Comparison of ENCODE assay signal across 12 cellular contexts in the genomic region with DNA sequence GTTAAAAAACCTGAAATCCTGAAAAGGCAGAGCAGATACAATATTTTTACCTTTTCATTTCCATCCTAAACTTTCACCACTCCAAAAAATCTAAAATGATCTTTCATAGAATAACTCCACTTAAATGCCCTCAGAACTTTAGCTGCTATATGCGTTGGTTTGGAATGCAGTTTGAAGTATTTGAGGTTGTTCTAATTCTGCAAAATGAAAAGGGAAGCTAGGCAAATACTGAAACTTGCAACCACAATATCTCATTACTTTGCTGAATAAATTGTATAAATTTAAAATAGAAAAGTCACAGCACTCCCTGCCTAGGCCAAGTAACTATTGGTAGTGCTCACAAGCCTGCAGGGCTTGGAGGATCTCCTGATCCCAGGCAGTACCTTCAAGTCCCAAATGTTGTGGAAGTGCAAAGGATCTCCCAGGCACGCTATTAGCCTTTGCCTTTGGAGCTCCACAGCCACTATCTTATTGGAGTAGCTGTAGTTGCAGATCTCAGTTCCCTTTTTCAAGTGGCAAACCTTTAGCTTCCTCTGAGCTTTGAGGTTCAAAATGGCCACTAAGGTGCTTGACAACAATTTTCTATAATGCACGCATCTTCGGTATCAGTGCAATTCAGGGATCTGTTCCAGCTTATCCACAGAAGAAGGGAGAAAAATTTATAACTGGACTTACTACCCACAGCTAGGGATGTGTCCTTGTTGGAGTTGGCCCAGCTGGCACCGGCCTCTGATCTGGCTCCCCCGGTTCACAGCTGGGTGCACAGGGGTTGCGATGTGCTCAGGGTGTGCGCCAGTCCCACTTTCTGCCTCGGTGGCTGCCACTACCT. TPM values are rescaled to one million over a fixed set of nuclear protein-coding genes. Genes with fewer than 3 reads are reported as not detected.
DNase-seq lines count a peak whose midpoint lies in the region; ATAC-seq, FAIRE-seq and TF ChIP-seq lines count a peak whose summit lies in the region.
"Had no signal": no experiment of that assay in that cellular context is flagged by ENCODE, and none has a peak within 500 bp of the region (broad histone marks: within the 10 kb centered on the region; RNA-seq: fewer than 3 reads in every experiment).

No MANE protein-coding gene starts in this region.

- peaks cover 42% of the 10 kb centered on the region for H3K4me1 Mint-ChIP-seq in astrocyte (ENCODE audit: low read depth, unreplicated experiment)

- H4K20me1 ChIP-seq in astrocyte (ENCODE audit: insufficient read depth, low read length), result no peaks in the 10 kb centered on the region

- no peaks in the 10 kb centered on the region for H3K36me3 Mint-ChIP-seq in astrocyte (ENCODE audit: low read depth, unreplicated experiment)

- H3K4me3 Mint-ChIP-seq in astrocyte (ENCODE audit: unreplicated experiment), result no peak overlapping the region

- H3K27me3 Mint-ChIP-seq in astrocyte (ENCODE audit: low read depth, unreplicated experiment), result no peaks in the 10 kb centered on the region

- ATAC-seq in GM18508 (IDR thresholded peaks at IDR 0.05; ENCODE audit: insufficient read depth, unreplicated experiment) (peak; percentile 80), GM21717 (IDR thresholded peaks at IDR 0.05; ENCODE audit: unreplicated experiment) (peak; percentile 81), HG03439 (IDR thresholded peaks at IDR 0.05; ENCODE audit: unreplicated experiment) (peak; percentile 85)
- ATAC-seq: left cardiac atrium had no signal

- no peak overlapping the region for H2AFZ ChIP-seq in astrocyte (ENCODE audit: low read depth, low read length)

- no peak for TF ChIP-seq CTCF in astrocyte (IDR thresholded peaks at IDR 0.05; ENCODE audit: insufficient read depth, low read depth, low read length)

- DNase-seq in astrocyte (ENCODE audit: low read depth) (no peak), cardiac septum (ENCODE audit: low spot score) (no peak), posterior vena cava (ENCODE audit: low spot score) (no peak), NCI-H69 (lab: John Stamatoyannopoulos, UW) (no peak), MG63 (no peak)
- DNase-seq: Caco-2, left cardiac atrium, SJCRH30 had no signal

- H3K36me3 ChIP-seq in astrocyte (ENCODE audit: insufficient read depth, low read length) (no peaks in the 10 kb centered on the region), MG63 (no peaks in the 10 kb centered on the region)
- H3K36me3 ChIP-seq: SJCRH30 had no signal

- FAIRE-seq in astrocyte (lab: Jason Lieb, UNC), result no peak

- peak overlapping the region; percentile 77 for H3K27ac Mint-ChIP-seq in astrocyte (ENCODE audit: unreplicated experiment)

- H3K79me2 ChIP-seq in astrocyte (ENCODE audit: insufficient read depth, low read length), result no peaks in the 10 kb centered on the region

- no peak overlapping the region for H3K4me3 ChIP-seq in astrocyte (ENCODE audit: insufficient read depth, low read depth, low read length)
- no peak overlapping the region for H3K4me3 ChIP-seq in MG63
- H3K4me3 ChIP-seq: SJCRH30 had no signal

- H3K4me1 ChIP-seq in astrocyte (ENCODE audit: insufficient read depth, low read length), result peaks cover 10% of the 10 kb centered on the region
- H3K4me1 ChIP-seq: Caco-2, SJCRH30 had no signal

- no peak overlapping the region for H3K9ac ChIP-seq in astrocyte (ENCODE audit: low read length)

- intact Hi-C loops in cardiac septum (cut with DNase I), result no loop called here
- intact Hi-C loops in posterior vena cava (cut with DNase I), result no loop called here

- H3K27me3 ChIP-seq in astrocyte (ENCODE audit: insufficient read depth, low read length), result no peaks in the 10 kb centered on the region
- no peaks in the 10 kb centered on the region for H3K27me3 ChIP-seq in MG63
- H3K27me3 ChIP-seq: SJCRH30 had no signal

- H3K9me3 ChIP-seq in astrocyte (ENCODE audit: insufficient read depth, low read depth, low read length) (no peaks in the 10 kb centered on the region), MG63 (no peaks in the 10 kb centered on the region)
- H3K9me3 ChIP-seq: Caco-2, SJCRH30 had no signal

- H3K27ac ChIP-seq in astrocyte (ENCODE audit: low read depth, low read length), result no peak overlapping the region
- H3K27ac ChIP-seq: SJCRH30 had no signal

- H3K9me3 Mint-ChIP-seq in astrocyte (ENCODE audit: unreplicated experiment), result no peaks in the 10 kb centered on the region

- H3K4me2 ChIP-seq in astrocyte (ENCODE audit: low read length), result no peak overlapping the region

RNA-seq across cellular contexts. Expression of a gene that starts 43.4 kb away (rescaled TPM):
- not detected in 2 replicates for total RNA-seq in astrocyte
- not detected for total RNA-seq in cardiac septum
- under 1 TPM in 1 of 2 donors, not detected in 1; 0.05 TPM for total RNA-seq in posterior vena cava
- not detected in 2 replicates for total RNA-seq in MG63 (2014; rRNA removed; shearing (Covaris generic); ENCODE audit: low replicate concordance)
- total RNA-seq: Caco-2, left cardiac atrium, SJCRH30, temporal lobe had no signal
